Comparison of ENCODE assay signal across 3 cellular contexts in genomic region chr4:132506568-132506967, GRCh38.
TF ChIP-seq lines count a peak whose summit lies in the region.

No MANE protein-coding gene starts in this region.

TF ChIP-seq in HepG2, 621 proteins besides CTCF, POLR2A, EP300 and RAD21:
- TF ChIP-seq ZNF530 (CRISPR knock-in tag; IDR thresholded peaks at IDR 0.05; ENCODE audit: low read depth) (no peak), ZFP36L2 (CRISPR knock-in tag; IDR thresholded peaks at IDR 0.05) (no peak), MAFF (IDR thresholded peaks at IDR 0.05; ENCODE audit: low read depth, low read length) (peak; percentile 50; the same call in 1 of the 2 replicates), TRAFD1 (CRISPR knock-in tag; IDR thresholded peaks at IDR 0.05; ENCODE audit: borderline replicate concordance) (no peak), ZNF616 (CRISPR knock-in tag; IDR thresholded peaks at IDR 0.05; ENCODE audit: low read depth) (no peak), ZFP41 (CRISPR knock-in tag; IDR thresholded peaks at IDR 0.05; ENCODE audit: borderline replicate concordance) (no peak), TMF1 (CRISPR knock-in tag; IDR thresholded peaks at IDR 0.05; ENCODE audit: low read depth) (no peak), KLF9 (CRISPR knock-in tag; IDR thresholded peaks at IDR 0.05; ENCODE audit: low read depth) (no peak), MAFK (conservative IDR thresholded peaks at IDR 0.05 in 1 of 2, IDR thresholded peaks at IDR 0.05 in 1 of 2; ENCODE audit: low read length in 2 of 2) (peak; percentile 24 to 83; a peak in 2 of 4 replicates)

TF ChIP-seq in IMR-90, 13 proteins besides CTCF, POLR2A, EP300 and RAD21:
- TF ChIP-seq MAFK (IDR thresholded peaks at IDR 0.05; ENCODE audit: low read depth, low read length) (peak; percentile 76; the same call in 1 of the 2 replicates), USF2 (IDR thresholded peaks at IDR 0.05; ENCODE audit: low read depth, low read length) (no peak)

TF ChIP-seq in K562, 482 proteins besides CTCF, POLR2A, EP300 and RAD21:
- TF ChIP-seq KDM4B (IDR thresholded peaks at IDR 0.05; ENCODE audit: borderline replicate concordance in 2 of 2, low read depth in 1 of 2) (no peak), MAFK (IDR thresholded peaks at IDR 0.05; ENCODE audit: low read length) (peak; percentile 19; the same call in 1 of the 2 replicates), ZNF316 (IDR thresholded peaks at IDR 0.05) (peak; percentile 70; the same call in 1 of the 2 replicates), AFF1 (IDR thresholded peaks at IDR 0.05; ENCODE audit: low read depth in 1 of 2, partially characterized antibody in 2 of 2) (no peak)
TF ChIP-seq in K562: peak in this region for 2.
